ENCODE assay signal across 9 cellular contexts in genomic region chr7:76234931-76235441, GRCh38. TPM values are rescaled to one million over a fixed set of nuclear protein-coding genes. Genes with fewer than 3 reads are reported as not detected.
DNase-seq lines count a peak whose midpoint lies in the region; ATAC-seq, FAIRE-seq and TF ChIP-seq lines count a peak whose summit lies in the region.
"Had no signal": no experiment of that assay in that cellular context is flagged by ENCODE, and none has a peak within 500 bp of the region (broad histone marks: within the 10 kb centered on the region; RNA-seq: fewer than 3 reads in every experiment).

No MANE protein-coding gene starts in this region.

- H3K4me3 ChIP-seq in astrocyte (ENCODE audit: insufficient read depth, low read depth, low read length) (peak overlapping the region; percentile 39), hepatocyte (no peak overlapping the region), skeletal muscle cell (ENCODE audit: low read depth, low read length) (peak overlapping the region; percentile 29)

- no peaks in the 10 kb centered on the region for H3K36me3 ChIP-seq in astrocyte (ENCODE audit: insufficient read depth, low read length)
- no peaks in the 10 kb centered on the region for H3K36me3 ChIP-seq in hepatocyte (replicated peaks; ENCODE audit: insufficient read depth, low read depth)

- H3K36me3 Mint-ChIP-seq in astrocyte (ENCODE audit: low read depth, unreplicated experiment) = peaks cover 1% of the 10 kb centered on the region

- 4% methylated on average over 27 of the region's 48 CpGs for WGBS in hepatocyte (ENCODE audit: low lambda C conversion rate, missing lambda C conversion rate)

- H3K9me2 ChIP-seq in hepatocyte (replicated peaks; ENCODE audit: insufficient read depth) = no peaks in the 10 kb centered on the region

- H3K4me1 ChIP-seq in astrocyte (ENCODE audit: insufficient read depth, low read length) (no peaks in the 10 kb centered on the region), hepatocyte (ENCODE audit: insufficient read depth) (no peaks in the 10 kb centered on the region)

- H4K20me1 ChIP-seq in astrocyte (ENCODE audit: insufficient read depth, low read length) (no peaks in the 10 kb centered on the region), hepatocyte (ENCODE audit: insufficient read depth, poor library complexity, severe bottlenecking) (no peaks in the 10 kb centered on the region)

- H3K27me3 ChIP-seq in astrocyte (ENCODE audit: insufficient read depth, low read length) = peaks cover 3% of the 10 kb centered on the region
- peaks cover 18% of the 10 kb centered on the region for H3K27me3 ChIP-seq in hepatocyte

- H3K27ac ChIP-seq in astrocyte (ENCODE audit: low read depth, low read length) = no peak overlapping the region
- H3K27ac ChIP-seq in hepatocyte = no peak overlapping the region
- H3K27ac ChIP-seq: VCaP had no signal

- no peak for FAIRE-seq in astrocyte (lab: Jason Lieb, UNC)

- H3K27ac Mint-ChIP-seq in astrocyte (ENCODE audit: unreplicated experiment) = no peak overlapping the region

- TF ChIP-seq CTCF in astrocyte (IDR thresholded peaks at IDR 0.05; ENCODE audit: insufficient read depth, low read depth, low read length) (no peak), hepatocyte (IDR thresholded peaks at IDR 0.05; ENCODE audit: poor library complexity) (no peak)

- no peak for ATAC-seq in HG03439 (IDR thresholded peaks at IDR 0.05; ENCODE audit: unreplicated experiment)
- ATAC-seq in GM21619 (IDR thresholded peaks at IDR 0.05; ENCODE audit: unreplicated experiment) = no peak

- H2AFZ ChIP-seq in astrocyte (ENCODE audit: low read depth, low read length) (peak overlapping the region; percentile 77), hepatocyte (peak overlapping the region; percentile 55)

- peak; percentile 86 for DNase-seq in EH (ENCODE audit: low read depth)
- DNase-seq in HT1080 (ENCODE audit: low read depth) = peak; percentile 21
- peak; percentile 36 for DNase-seq in T-helper 22 cell (ENCODE audit: low read depth)
- peak; percentile 67 for DNase-seq in astrocyte (ENCODE audit: low read depth)
- peak; percentile 90 for DNase-seq in hepatocyte (ENCODE audit: low spot score)
- DNase-seq in skeletal muscle cell (ENCODE audit: low read depth) = peak; percentile 52

- peaks cover 41% of the 10 kb centered on the region for H3K27me3 Mint-ChIP-seq in astrocyte (ENCODE audit: low read depth, unreplicated experiment)

- H3K79me2 ChIP-seq in astrocyte (ENCODE audit: insufficient read depth, low read length) (no peaks in the 10 kb centered on the region), hepatocyte (no peaks in the 10 kb centered on the region)

- H3K4me2 ChIP-seq in astrocyte (ENCODE audit: low read length) (peak overlapping the region; percentile 79), hepatocyte (peak overlapping the region; percentile 86)

- no peak overlapping the region for H3K4me3 Mint-ChIP-seq in astrocyte (ENCODE audit: unreplicated experiment)

- peak overlapping the region; percentile 38 for H3K9ac ChIP-seq in astrocyte (ENCODE audit: low read length)

- peaks cover 2% of the 10 kb centered on the region for H3K4me1 Mint-ChIP-seq in astrocyte (ENCODE audit: low read depth, unreplicated experiment)

- no peaks in the 10 kb centered on the region for H3K9me3 ChIP-seq in astrocyte (ENCODE audit: insufficient read depth, low read depth, low read length)
- no peaks in the 10 kb centered on the region for H3K9me3 ChIP-seq in hepatocyte (ENCODE audit: low read depth)

- H3K9me3 Mint-ChIP-seq in astrocyte (ENCODE audit: unreplicated experiment) = peaks cover 3% of the 10 kb centered on the region

RNA-seq across cellular contexts. Expression of gene SRRM3, which starts 33.3 kb away (rescaled TPM):
- total RNA-seq in HT1080 (2014; rRNA removed; shearing (Covaris generic)) = 1.4 and 1.7 TPM in 2 replicates
- 2.2 and 2.8 TPM in 2 replicates for polyA plus RNA-seq in HT1080 (2015; cell fraction: cytosol; rRNA removed)
- 1.7 and 3.1 TPM in 2 replicates for polyA plus RNA-seq in HT1080 (2015; cell fraction: nucleus; rRNA removed)
- total RNA-seq in astrocyte (1.7 and 2.7 TPM in 2 replicates), hepatocyte (1.5 and 1.7 TPM in 2 replicates)
- 2.3 and 3.1 TPM in 2 replicates for polyA plus RNA-seq in hepatocyte

Comparison
In these comparisons a context has a peak if more than half of its experiments do, and no peak if none do; other contexts are left out.
1. DNase-seq: peak in every context shown above with its lines; median percentile 90 in hepatocyte; 86 in EH; 67 in astrocyte; 52 in skeletal muscle cell; 36 in T-helper 22 cell; 21 in HT1080.